Comparison of ENCODE assay signal across 13 cellular contexts in the genomic region with DNA sequence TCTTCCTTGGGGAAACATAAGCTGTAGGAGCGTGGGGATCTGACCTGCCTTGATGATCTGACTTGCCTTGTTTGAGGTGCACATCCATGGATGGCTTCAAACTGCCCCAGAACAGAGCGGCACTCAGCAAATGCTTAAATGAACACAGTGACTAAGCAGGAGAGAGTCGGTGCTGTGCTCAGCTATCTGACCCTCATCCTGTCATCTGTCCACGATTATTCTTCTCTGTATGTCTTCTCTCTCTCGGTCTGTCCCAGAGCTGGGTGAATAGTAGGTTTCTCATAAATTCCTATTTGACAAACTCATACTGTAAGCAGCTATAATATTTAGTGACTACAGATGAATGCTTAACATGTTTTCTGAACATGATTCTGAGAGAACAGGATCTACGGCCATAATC. TPM values are rescaled to one million over a fixed set of nuclear protein-coding genes. Genes with fewer than 3 reads are reported as not detected.
DNase-seq lines count a peak whose midpoint lies in the region; ATAC-seq, FAIRE-seq and TF ChIP-seq lines count a peak whose summit lies in the region.
"Had no signal": no experiment of that assay in that cellular context is flagged by ENCODE, and none has a peak within 500 bp of the region (broad histone marks: within the 10 kb centered on the region; RNA-seq: fewer than 3 reads in every experiment).

No MANE protein-coding gene starts in this region.

- POLR2A ChIA-PET in SK-N-SH (lab: Yijun Ruan, JAX) = interaction anchor here (1.2 kb wide), 1 partner anchor 23 kb away, joined by 3 read pairs; no protein-coding TSS in a partner anchor

- H3K9me3 ChIP-seq in SK-N-SH (no peaks in the 10 kb centered on the region), tibial artery (no peaks in the 10 kb centered on the region)

- peak overlapping the region; percentile 54 for H3K4me2 ChIP-seq in SK-N-SH

- no peak for ATAC-seq in GM18519 (IDR thresholded peaks at IDR 0.05; ENCODE audit: low FRiP score, unreplicated experiment)
- ATAC-seq: sciatic nerve had no signal

- FAIRE-seq in HTR-8/SVneo (lab: Jason Lieb, UNC) = no peak
- FAIRE-seq: islet of Langerhans had no signal

- H3K27me3 ChIP-seq in SK-N-SH (ENCODE audit: insufficient read depth) (no peaks in the 10 kb centered on the region), tibial artery (no peaks in the 10 kb centered on the region)

- TF ChIP-seq CTCF in HFF-Myc (IDR thresholded peaks at IDR 0.05; ENCODE audit: low read depth, low read length, missing control alignments) (no peak), SK-N-SH (IDR thresholded peaks at IDR 0.05) (no peak), tibial artery (IDR thresholded peaks at IDR 0.05) (no peak)

- H3K4me3 ChIP-seq in HFF-Myc (replicated peaks; ENCODE audit: low read depth, low read length) (peak overlapping the region; percentile 12), SK-N-SH (ENCODE audit: low read depth in 2 of 2, low read length in 1 of 2) (peak overlapping the region in 1 of 2 experiments; percentile 9; a peak in 2 of 4 replicates), tibial artery (no peak overlapping the region)

- CTCF ChIA-PET in SK-N-SH (lab: Yijun Ruan, JAX) = interaction anchor here (0.9 to 1.6 kb wide), 2 partner anchors 13 to 123 kb away, joined by 3 read pairs; no protein-coding TSS in a partner anchor

- H3K27ac ChIP-seq in SK-N-SH (ENCODE audit: low read depth in 2 of 2, low read length in 1 of 2) (peak overlapping the region; percentile 87), tibial artery (peak overlapping the region; percentile 86 to 87)

- peak overlapping the region; percentile 23; the same call in 1 of the 2 replicates for H3K9ac ChIP-seq in SK-N-SH

- H4K20me1 ChIP-seq in SK-N-SH (ENCODE audit: insufficient read depth) = no peaks in the 10 kb centered on the region

- H3F3A ChIP-seq in SK-N-SH (replicated peaks; ENCODE audit: insufficient read depth) = peaks cover 59% of the 10 kb centered on the region

- DNase-seq in HFF-Myc (ENCODE audit: extremely low read depth, low read depth) (no peak), SK-N-SH (no peak), fibroblast of peridontal ligament (ENCODE audit: extremely low read depth) (peak; percentile 53), tibial artery (no peak), NCI-H1092 (lab: John Stamatoyannopoulos, UW) (no peak), HTR-8/SVneo (ENCODE audit: insufficient read length, low spot score) (no peak)
- DNase-seq: activated gamma-delta T cell treated with Interleukin-2 at 50 U/mL for 16 hours, naive B cell, NCI-H1436 treated with DMSO at 0.1 percent for 48 hours, NCI-H774 had no signal

- H2AFZ ChIP-seq in SK-N-SH (ENCODE audit: low read depth) = no peak overlapping the region

- TF ChIP-seq EP300 in SK-N-SH (IDR thresholded peaks at IDR 0.05; ENCODE audit: borderline replicate concordance in 1 of 2, low read depth in 1 of 2, low read length in 1 of 2) = 0 out of 4 replicates have a peak, but pooled peaks of 1 of the 2 experiments have one; percentile 46

- H3K9me2 ChIP-seq in SK-N-SH = no peaks in the 10 kb centered on the region

- WGBS in SK-N-SH (ENCODE audit: low lambda C conversion rate) = 19% methylated on average over 6 of the region's 6 CpGs

- peaks cover 56 to 83% of the 10 kb centered on the region in 2 experiments for H3K4me1 ChIP-seq in SK-N-SH (ENCODE audit: control insufficient read depth in 1 of 2, insufficient read depth in 2 of 2, low read depth in 1 of 2, low read length in 1 of 2)
- H3K4me1 ChIP-seq in tibial artery = peaks cover 0 to 89% (median 83%) of the 10 kb centered on the region in 4 donors

- H3K79me2 ChIP-seq in SK-N-SH (ENCODE audit: insufficient read depth) = peaks cover 83% of the 10 kb centered on the region

- intact Hi-C loops in tibial artery (cut with DNase I; ENCODE audit: low total_unique reads) = no loop called here

- peaks cover 7% of the 10 kb centered on the region in 2 experiments for H3K36me3 ChIP-seq in SK-N-SH (replicated peaks in 1 of 2; ENCODE audit: control insufficient read depth in 1 of 2, insufficient read depth in 2 of 2, low read length in 1 of 2)
- peaks cover under 1 to 10% (median 10%) of the 10 kb centered on the region in 3 donors for H3K36me3 ChIP-seq in tibial artery

- TF ChIP-seq RAD21 in SK-N-SH (IDR thresholded peaks at IDR 0.05; ENCODE audit: low read length) = no peak

TF ChIP-seq in SK-N-SH, 30 proteins besides CTCF, POLR2A, EP300 and RAD21:
- TF ChIP-seq FOSL2 (IDR thresholded peaks at IDR 0.05; ENCODE audit: borderline replicate concordance, low read depth) (peak; percentile 66; the same call in 1 of the 2 replicates), TCF12 (IDR thresholded peaks at IDR 0.05) (peak; percentile 64), TAF1 (IDR thresholded peaks at IDR 0.05; ENCODE audit: borderline replicate concordance, low read depth, low read length) (no peak), NFIC (IDR thresholded peaks at IDR 0.05; ENCODE audit: borderline replicate concordance) (peak; percentile 31; the same call in 1 of the 2 replicates), GATA2 (CRISPR knock-in tag; IDR thresholded peaks at IDR 0.05) (no peak), FOXM1 (IDR thresholded peaks at IDR 0.05; ENCODE audit: low read depth) (no peak), TEAD4 (IDR thresholded peaks at IDR 0.05; ENCODE audit: borderline replicate concordance, insufficient read depth) (no peak), EZH2phosphoT487 (IDR thresholded peaks at IDR 0.05; ENCODE audit: borderline replicate concordance, low read depth) (no peak), NRF1 (IDR thresholded peaks at IDR 0.05; ENCODE audit: low read depth, low read length) (no peak), SIN3A (IDR thresholded peaks at IDR 0.05; ENCODE audit: borderline replicate concordance, low read depth, low read length) (no peak), JUND (IDR thresholded peaks at IDR 0.05) (0 out of 2 replicates have a peak, but pooled peaks have one; percentile 21)
- TF ChIP-seq, protein P1, sequence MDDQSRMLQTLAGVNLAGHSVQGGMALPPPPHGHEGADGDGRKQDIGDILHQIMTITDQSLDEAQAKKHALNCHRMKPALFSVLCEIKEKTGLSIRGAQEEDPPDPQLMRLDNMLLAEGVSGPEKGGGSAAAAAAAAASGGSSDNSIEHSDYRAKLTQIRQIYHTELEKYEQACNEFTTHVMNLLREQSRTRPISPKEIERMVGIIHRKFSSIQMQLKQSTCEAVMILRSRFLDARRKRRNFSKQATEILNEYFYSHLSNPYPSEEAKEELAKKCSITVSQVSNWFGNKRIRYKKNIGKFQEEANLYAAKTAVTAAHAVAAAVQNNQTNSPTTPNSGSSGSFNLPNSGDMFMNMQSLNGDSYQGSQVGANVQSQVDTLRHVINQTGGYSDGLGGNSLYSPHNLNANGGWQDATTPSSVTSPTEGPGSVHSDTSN (IDR thresholded peaks at IDR 0.05) = peak; percentile 45
- TF ChIP-seq, protein P2, sequence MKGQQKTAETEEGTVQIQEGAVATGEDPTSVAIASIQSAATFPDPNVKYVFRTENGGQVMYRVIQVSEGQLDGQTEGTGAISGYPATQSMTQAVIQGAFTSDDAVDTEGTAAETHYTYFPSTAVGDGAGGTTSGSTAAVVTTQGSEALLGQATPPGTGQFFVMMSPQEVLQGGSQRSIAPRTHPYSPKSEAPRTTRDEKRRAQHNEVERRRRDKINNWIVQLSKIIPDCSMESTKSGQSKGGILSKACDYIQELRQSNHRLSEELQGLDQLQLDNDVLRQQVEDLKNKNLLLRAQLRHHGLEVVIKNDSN (IDR thresholded peaks at IDR 0.05; ENCODE audit: borderline replicate concordance, low read depth) = no peak
- TF ChIP-seq, protein P3, sequence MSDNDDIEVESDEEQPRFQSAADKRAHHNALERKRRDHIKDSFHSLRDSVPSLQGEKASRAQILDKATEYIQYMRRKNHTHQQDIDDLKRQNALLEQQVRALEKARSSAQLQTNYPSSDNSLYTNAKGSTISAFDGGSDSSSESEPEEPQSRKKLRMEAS (IDR thresholded peaks at IDR 0.05; ENCODE audit: low read depth) = peak; percentile 45; the same call in 1 of the 2 replicates
TF ChIP-seq in SK-N-SH: peak in this region for 6.

RNA-seq across cellular contexts. Expression of a gene that starts 37.3 kb away (rescaled TPM):
- 26.4 and 36.0 TPM in 2 replicates for polyA plus RNA-seq in SK-N-SH (2012; rRNA removed)
- 23.9 and 25.6 TPM in 2 replicates for polyA plus RNA-seq in SK-N-SH (2012; cell fraction: cytosol; rRNA removed)
- polyA plus RNA-seq in SK-N-SH (2012; cell fraction: nucleus; rRNA removed) = 39.6 and 52.6 TPM in 2 replicates
